ENCODE assay signal across 9 cellular contexts in genomic region chr3:100796556-100796955, GRCh38.
DNase-seq lines count a peak whose midpoint lies in the region; ATAC-seq and TF ChIP-seq lines count a peak whose summit lies in the region.
"Had no signal": no experiment of that assay in that cellular context is flagged by ENCODE, and none has a peak within 500 bp of the region (broad histone marks: within the 10 kb centered on the region; RNA-seq: fewer than 3 reads in every experiment).

No MANE protein-coding gene starts in this region.

- DNase-seq in H9 (no peak), SW480 (ENCODE audit: low spot score) (peak; percentile 12), inferior parietal cortex (ENCODE audit: extremely low spot score) (peak; percentile 21), COLO668 (lab: John Stamatoyannopoulos, UW; ENCODE audit: unreplicated experiment) (no peak)
- no peak for DNase-seq in stimulated activated naive CD8-positive, alpha-beta T cell treated with anti-CD3 and anti-CD28 coated beads, Interleukin-15, amount 100 ng/mL, for 72 hours

- H3T11ph ChIP-seq in H9 (ENCODE audit: low read length): no peak overlapping the region

- H3K18ac ChIP-seq in H9 (ENCODE audit: insufficient read length, low read depth, low read length): no peak overlapping the region

- no peak overlapping the region for H2BK5ac ChIP-seq in H9 (ENCODE audit: insufficient read length, low read length)

- no peaks in the 10 kb centered on the region for H3K9me3 Mint-ChIP-seq in H9
- no peaks in the 10 kb centered on the region for H3K9me3 Mint-ChIP-seq in stimulated activated naive CD8-positive, alpha-beta T cell treated with anti-CD3 and anti-CD28 coated beads, Interleukin-15, amount 100 ng/mL, for 72 hours

- H3K4me1 ChIP-seq in H9 (ENCODE audit: insufficient read depth, low read length): no peaks in the 10 kb centered on the region

- WGBS in H9 (ENCODE audit: extremely low coverage, insufficient read length, low lambda C conversion rate): no CpG with 5 or more reads among the region's 2 CpGs

- H3K9me3 ChIP-seq in H9 (ENCODE audit: control insufficient read depth, low read depth, low read length): no peaks in the 10 kb centered on the region

- H3K4me3 Mint-ChIP-seq in H9: no peak overlapping the region
- H3K4me3 Mint-ChIP-seq in stimulated activated naive CD8-positive, alpha-beta T cell treated with anti-CD3 and anti-CD28 coated beads, Interleukin-15, amount 100 ng/mL, for 72 hours: no peak overlapping the region
- H3K4me3 Mint-ChIP-seq: activated naive CD8-positive, alpha-beta T cell had no signal

- H3K36me3 Mint-ChIP-seq in H9 (ENCODE audit: insufficient read depth in 1 of 3, low read depth in 3 of 3): no peaks in the 10 kb centered on the region
- H3K36me3 Mint-ChIP-seq: activated naive CD8-positive, alpha-beta T cell had no signal

- H2BK120ac ChIP-seq in H9 (ENCODE audit: low read depth, low read length, poor library complexity, severe bottlenecking): no peak overlapping the region

- H3K4me1 Mint-ChIP-seq in H9: peaks cover 4 to 8% of the 10 kb centered on the region in 2 experiments; a peak in 2 of 4 replicates
- peaks cover 7% of the 10 kb centered on the region for H3K4me1 Mint-ChIP-seq in stimulated activated naive CD8-positive, alpha-beta T cell treated with anti-CD3 and anti-CD28 coated beads, Interleukin-15, amount 100 ng/mL, for 72 hours

- no peak overlapping the region for H2BK15ac ChIP-seq in H9 (ENCODE audit: low read depth, low read length)

- H3K27ac ChIP-seq in C4-2B (no peak overlapping the region), H9 (ENCODE audit: insufficient read length, low read depth, low read length) (no peak overlapping the region)

- H3K27me3 ChIP-seq in H9 (ENCODE audit: insufficient read depth, low read length): no peaks in the 10 kb centered on the region

- no peak overlapping the region for H2AK5ac ChIP-seq in H9 (ENCODE audit: insufficient read length, low read length)

- H4K20me1 ChIP-seq in H9 (ENCODE audit: control insufficient read depth, insufficient read depth, insufficient read length): no peaks in the 10 kb centered on the region

- H3K56ac ChIP-seq in H9 (ENCODE audit: insufficient read length, low read depth, low read length): no peak overlapping the region

- H2BK20ac ChIP-seq in H9 (ENCODE audit: low read depth, low read length, poor library complexity, severe bottlenecking): no peak overlapping the region

- no peak overlapping the region for H4K5ac ChIP-seq in H9 (ENCODE audit: insufficient read length, low read depth, low read length)

- H3K27ac Mint-ChIP-seq in H9: no peak overlapping the region
- no peak overlapping the region for H3K27ac Mint-ChIP-seq in stimulated activated naive CD8-positive, alpha-beta T cell treated with anti-CD3 and anti-CD28 coated beads, Interleukin-15, amount 100 ng/mL, for 72 hours
- H3K27ac Mint-ChIP-seq: activated naive CD8-positive, alpha-beta T cell had no signal

- no peak overlapping the region for H4K91ac ChIP-seq in H9 (ENCODE audit: insufficient read length, low read depth, low read length)

- TF ChIP-seq CTCF in C4-2B (conservative IDR thresholded peaks at IDR 0.05): peak; percentile 57
- TF ChIP-seq CTCF in H9 (conservative IDR thresholded peaks at IDR 0.05): peak; percentile 56; the same call in 2 of the 3 replicates

- H3K79me1 ChIP-seq in H9 (ENCODE audit: insufficient read depth, low read depth, low read length, poor library complexity, severe bottlenecking): no peaks in the 10 kb centered on the region

- no peak overlapping the region for H3K4me2 ChIP-seq in H9 (ENCODE audit: insufficient read depth, insufficient read length, low read length)

- H3K14ac ChIP-seq in H9 (ENCODE audit: insufficient read depth, low read length): no peak overlapping the region

- H4K8ac ChIP-seq in H9 (replicated peaks; ENCODE audit: insufficient read length, low read depth, low read length): no peak overlapping the region

- H2AFZ ChIP-seq in H9 (ENCODE audit: low read length): no peak overlapping the region

- no peak overlapping the region for H3K9ac ChIP-seq in H9 (ENCODE audit: extremely low read depth, insufficient read length, low read length)

- H3K79me2 ChIP-seq in H9 (ENCODE audit: insufficient read depth, low read length): no peaks in the 10 kb centered on the region

- no peak for ATAC-seq in stimulated activated naive CD8-positive, alpha-beta T cell treated with anti-CD3 and anti-CD28 coated beads, Interleukin-15, amount 100 ng/mL, for 72 hours
- ATAC-seq in GM21515 (IDR thresholded peaks at IDR 0.05; ENCODE audit: unreplicated experiment): no peak
- ATAC-seq in HG02840 (IDR thresholded peaks at IDR 0.05; ENCODE audit: low FRiP score, unreplicated experiment): no peak

- no peak overlapping the region for H2BK12ac ChIP-seq in H9 (ENCODE audit: insufficient read length, low read depth, low read length)

- H3K4ac ChIP-seq in H9 (ENCODE audit: low read depth, low read length): no peak overlapping the region

- no peaks in the 10 kb centered on the region for H3K27me3 Mint-ChIP-seq in H9 (ENCODE audit: low read depth)
- peaks cover 8% of the 10 kb centered on the region for H3K27me3 Mint-ChIP-seq in stimulated activated naive CD8-positive, alpha-beta T cell treated with anti-CD3 and anti-CD28 coated beads, Interleukin-15, amount 100 ng/mL, for 72 hours
- H3K27me3 Mint-ChIP-seq: activated naive CD8-positive, alpha-beta T cell had no signal

- H3K23ac ChIP-seq in H9 (ENCODE audit: insufficient read length, low read depth, low read length): no peak overlapping the region

- H3K23me2 ChIP-seq in H9 (ENCODE audit: insufficient read length, low read depth, low read length, poor library complexity, severe bottlenecking): no peaks in the 10 kb centered on the region

Comparison
In these comparisons a context has a peak if more than half of its experiments do, and no peak if none do; other contexts are left out.
1. DNase-seq: peak in SW480 (single experiment) and inferior parietal cortex (single experiment); none in H9 (single experiment), stimulated activated naive CD8-positive, alpha-beta T cell treated with anti-CD3 and anti-CD28 coated beads, Interleukin-15, amount 100 ng/mL, for 72 hours (0 of 2) and COLO668 (single experiment).